ENCODE assay signal across 16 cellular contexts in the genomic region with DNA sequence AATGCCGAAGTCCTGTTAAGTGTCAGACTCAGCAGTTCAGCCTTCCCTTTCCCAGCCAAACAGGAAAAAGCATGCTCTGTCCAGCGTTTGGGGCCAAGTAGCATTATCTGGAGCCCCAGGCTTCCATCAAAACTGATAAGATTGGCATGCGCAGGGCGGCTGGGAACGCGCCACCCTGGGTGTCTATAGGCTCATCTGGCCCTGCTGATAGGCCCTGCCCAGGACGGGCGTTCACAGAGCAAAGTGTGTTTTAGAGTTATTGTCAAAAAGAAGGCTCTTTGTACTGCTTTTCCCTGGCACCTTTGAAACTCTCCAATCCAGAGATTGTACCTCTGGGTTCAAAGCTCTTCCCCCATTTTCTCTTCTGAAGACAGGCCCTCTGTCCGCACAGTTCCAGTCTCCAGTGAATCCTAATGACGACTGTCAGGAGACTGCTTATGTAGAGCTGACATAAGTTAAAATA. TPM values are rescaled to one million over a fixed set of nuclear protein-coding genes. Genes with fewer than 3 reads are reported as not detected.
A peak's percentile ranks its signal among the peaks of the same experiment; 100 is the strongest.
DNase-seq lines count a peak whose midpoint lies in the region; ATAC-seq, FAIRE-seq and TF ChIP-seq lines count a peak whose summit lies in the region.
"Had no signal": no experiment of that assay in that cellular context is flagged by ENCODE, and none has a peak within 500 bp of the region (broad histone marks: within the 10 kb centered on the region; RNA-seq: fewer than 3 reads in every experiment).

A gene with protein sequence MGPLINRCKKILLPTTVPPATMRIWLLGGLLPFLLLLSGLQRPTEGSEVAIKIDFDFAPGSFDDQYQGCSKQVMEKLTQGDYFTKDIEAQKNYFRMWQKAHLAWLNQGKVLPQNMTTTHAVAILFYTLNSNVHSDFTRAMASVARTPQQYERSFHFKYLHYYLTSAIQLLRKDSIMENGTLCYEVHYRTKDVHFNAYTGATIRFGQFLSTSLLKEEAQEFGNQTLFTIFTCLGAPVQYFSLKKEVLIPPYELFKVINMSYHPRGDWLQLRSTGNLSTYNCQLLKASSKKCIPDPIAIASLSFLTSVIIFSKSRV (minus strand): TSS at position 102 of the 463 bp plus-strand sequence. CDS start 413 bp downstream, outside the sequence.

- H3K9me3 ChIP-seq in PC-3 (ENCODE audit: low read length): no peaks in the 10 kb centered on the region
- no peaks in the 10 kb centered on the region for H3K9me3 ChIP-seq in endothelial cell of umbilical vein (replicated peaks; ENCODE audit: control insufficient read depth, insufficient read depth, low read length)
- H3K9me3 ChIP-seq in lower lobe of right lung: no peaks in the 10 kb centered on the region
- H3K9me3 ChIP-seq in suprapubic skin: no peaks in the 10 kb centered on the region
- H3K9me3 ChIP-seq: BLaER1 had no signal

- peak; percentile 67 for FAIRE-seq in endothelial cell of umbilical vein (lab: Jason Lieb, UNC)
- FAIRE-seq: GM19239, TTC549 had no signal

- H2AFZ ChIP-seq in PC-3 (ENCODE audit: low read length): no peak within 1 kb of the TSS
- peak within 1 kb of the TSS; percentile 75 for H2AFZ ChIP-seq in endothelial cell of umbilical vein (ENCODE audit: low read depth, low read length)

- 0 out of 2 replicates have a peak within 1 kb of the TSS, but pooled peaks have one; percentile 20 for H3K4me2 ChIP-seq in PC-3 (ENCODE audit: low read length)
- peak within 1 kb of the TSS; percentile 98 for H3K4me2 ChIP-seq in endothelial cell of umbilical vein (ENCODE audit: insufficient read depth, low read length)
- H3K4me2 ChIP-seq: BLaER1 had no signal

- TF ChIP-seq CTCF in PC-3 (conservative IDR thresholded peaks at IDR 0.05; ENCODE audit: low read depth, low read length): no peak
- TF ChIP-seq CTCF in endothelial cell of umbilical vein (IDR thresholded peaks at IDR 0.05; ENCODE audit: extremely low read depth in 1 of 2, insufficient read depth in 1 of 2, low read depth in 1 of 2, low read length in 2 of 2): no peak
- TF ChIP-seq CTCF in lower lobe of right lung (IDR thresholded peaks at IDR 0.05): no peak
- TF ChIP-seq CTCF in suprapubic skin (IDR thresholded peaks at IDR 0.05): no peak

- intact Hi-C loops in PC-3 (cut with micrococcal nuclease) (no loop called here), endothelial cell of umbilical vein (cut with micrococcal nuclease) (loop anchor here (1.0 kb wide), 2 partner anchors 8 to 69 kb away; a partner anchor contains a TSS), lower lobe of right lung (cut with DNase I) (no loop called here)

- ATAC-seq in PC-3 (no peak), lower lobe of right lung (peak in 1 of 2 donors; percentile 6), HG03045 (IDR thresholded peaks at IDR 0.05; ENCODE audit: unreplicated experiment) (no peak)
- no peak for ATAC-seq in natural killer cell treated with Interleukin-12 subunit alpha and Interleukin-12 subunit beta and Interleukin-15 and Interleukin-18, amount 100 ng/mL, for 72 hours

- H4K20me1 ChIP-seq in PC-3 (ENCODE audit: low read length): no peaks in the 10 kb centered on the region
- no peaks in the 10 kb centered on the region for H4K20me1 ChIP-seq in endothelial cell of umbilical vein (replicated peaks; ENCODE audit: control insufficient read depth, extremely low read depth, insufficient read depth, low read length)
- H4K20me1 ChIP-seq: BLaER1 had no signal

- H3K27ac Mint-ChIP-seq in natural killer cell treated with Interleukin-12 subunit alpha and Interleukin-12 subunit beta and Interleukin-15 and Interleukin-18, amount 100 ng/mL, for 72 hours: no peak within 1 kb of the TSS
- H3K27ac Mint-ChIP-seq: activated naive CD8-positive, alpha-beta T cell treated with anti-CD3 and anti-CD28 coated beads, Interleukin-2, amount 10 ng/mL, durations not matched to agents 7 days and 5 days; dendritic cell treated with granulocyte-macrophage colony-stimulating factor and Interleukin-4, amounts not matched to agents 40 ng/mL and 50 ng/mL, for 4 days had no signal

- no peaks in the 10 kb centered on the region for H3F3A ChIP-seq in PC-3 (ENCODE audit: low read length, unreplicated experiment)

- H3K79me2 ChIP-seq in PC-3 (ENCODE audit: low read length) (no peaks in the 10 kb centered on the region), endothelial cell of umbilical vein (ENCODE audit: control insufficient read depth, insufficient read depth, low read length) (peaks cover 18% of the 10 kb centered on the region)

- 63% methylated on average over 10 of the region's 10 CpGs for WGBS in suprapubic skin

- DNase-seq in PC-3 (no peak), endothelial cell of umbilical vein (ENCODE audit: low read depth, low spot score) (peak; percentile 96), lower lobe of right lung (peak; percentile 46), suprapubic skin (ENCODE audit: low spot score in 2 of 2) (no peak), retina (no peak), activated T-cell treated with anti-CD3 and anti-CD28 coated beads for 4 hours (no peak)
- no peak for DNase-seq in natural killer cell treated with Interleukin-12 subunit alpha and Interleukin-12 subunit beta and Interleukin-15 and Interleukin-18, amount 100 ng/mL, for 72 hours (ENCODE audit: low spot score)
- DNase-seq: activated naive CD8-positive, alpha-beta T cell treated with anti-CD3 and anti-CD28 coated beads, Interleukin-2, amount 10 ng/mL, durations not matched to agents 7 days and 5 days; NCI-H446 treated with DMSO at 0.1 percent for 48 hours had no signal

- no peaks in the 10 kb centered on the region for H3K36me3 Mint-ChIP-seq in natural killer cell treated with Interleukin-12 subunit alpha and Interleukin-12 subunit beta and Interleukin-15 and Interleukin-18, amount 100 ng/mL, for 72 hours

- no peak for TF ChIP-seq EP300 in suprapubic skin (IDR thresholded peaks at IDR 0.05)

- TF ChIP-seq POLR2A in endothelial cell of umbilical vein (IDR thresholded peaks at IDR 0.05; ENCODE audit: low read depth, low read length) (peak; percentile 64), suprapubic skin (IDR thresholded peaks at IDR 0.05) (no peak)

- peaks cover 17 to 19% of the 10 kb centered on the region in 2 donors for H3K27me3 Mint-ChIP-seq in natural killer cell treated with Interleukin-12 subunit alpha and Interleukin-12 subunit beta and Interleukin-15 and Interleukin-18, amount 100 ng/mL, for 72 hours
- H3K27me3 Mint-ChIP-seq: dendritic cell treated with granulocyte-macrophage colony-stimulating factor and Interleukin-4, amounts not matched to agents 40 ng/mL and 50 ng/mL, for 4 days had no signal

- H3K4me3 Mint-ChIP-seq in natural killer cell treated with Interleukin-12 subunit alpha and Interleukin-12 subunit beta and Interleukin-15 and Interleukin-18, amount 100 ng/mL, for 72 hours: no peak within 1 kb of the TSS
- H3K4me3 Mint-ChIP-seq: activated naive CD8-positive, alpha-beta T cell treated with anti-CD3 and anti-CD28 coated beads, Interleukin-2, amount 10 ng/mL, durations not matched to agents 7 days and 5 days; dendritic cell treated with granulocyte-macrophage colony-stimulating factor and Interleukin-4, amounts not matched to agents 40 ng/mL and 50 ng/mL, for 4 days had no signal

- H3K9me2 ChIP-seq in PC-3 (replicated peaks; ENCODE audit: low read length): no peaks in the 10 kb centered on the region

- peaks cover 3 to 5% of the 10 kb centered on the region in 2 donors for H3K4me1 Mint-ChIP-seq in natural killer cell treated with Interleukin-12 subunit alpha and Interleukin-12 subunit beta and Interleukin-15 and Interleukin-18, amount 100 ng/mL, for 72 hours (ENCODE audit: low read depth in 2 of 2)

- H3K4me3 ChIP-seq in PC-3 (ENCODE audit: low read length) (no peak within 1 kb of the TSS), endothelial cell of umbilical vein (replicated peaks in 1 of 3; ENCODE audit: insufficient read depth in 1 of 3, low read depth in 1 of 3, low read length in 3 of 3) (peak within 1 kb of the TSS; percentile 22 to 85 (median 49)), lower lobe of right lung (peak within 1 kb of the TSS; percentile 28), suprapubic skin (no peak within 1 kb of the TSS)
- H3K4me3 ChIP-seq: BLaER1 had no signal

- H3K4me1 ChIP-seq in PC-3 (ENCODE audit: insufficient read depth, low read length) (peaks cover 20% of the 10 kb centered on the region), endothelial cell of umbilical vein (ENCODE audit: control insufficient read depth, extremely low read depth, insufficient read depth, low read length) (peaks cover 54% of the 10 kb centered on the region), lower lobe of right lung (peaks cover 45% of the 10 kb centered on the region), suprapubic skin (peaks cover 43% of the 10 kb centered on the region)
- H3K4me1 ChIP-seq: BLaER1 had no signal

- no peaks in the 10 kb centered on the region for H3K9me3 Mint-ChIP-seq in natural killer cell treated with Interleukin-12 subunit alpha and Interleukin-12 subunit beta and Interleukin-15 and Interleukin-18, amount 100 ng/mL, for 72 hours
- H3K9me3 Mint-ChIP-seq: activated naive CD8-positive, alpha-beta T cell treated with anti-CD3 and anti-CD28 coated beads, Interleukin-2, amount 10 ng/mL, durations not matched to agents 7 days and 5 days; dendritic cell treated with granulocyte-macrophage colony-stimulating factor and Interleukin-4, amounts not matched to agents 40 ng/mL and 50 ng/mL, for 4 days had no signal

- BruUV-seq in PC-3 (replicated peaks; lab: Mats Ljungman, UMichigan) (no TSS peak), endothelial cell of umbilical vein (replicated peaks; lab: Mats Ljungman, UMichigan) (no TSS peak)

- dilution Hi-C loops in endothelial cell of umbilical vein (cut with MboI; ENCODE audit: extremely low pct_ligation_motif_present, low sequenced_read_pairs): no loop called here

- CTCF ChIA-PET in PC-3 (lab: Charles Lee) (no interaction called here), endothelial cell of umbilical vein (lab: Charles Lee) (interaction anchor here (0.7 to 3.4 kb wide), 6 partner anchors 10 to 378 kb away, joined by 3 to 17 read pairs (median 13); a partner anchor contains a TSS)

- H3K27me3 ChIP-seq in PC-3 (ENCODE audit: low read length) (no peaks in the 10 kb centered on the region), endothelial cell of umbilical vein (ENCODE audit: control insufficient read depth in 2 of 2, insufficient read depth in 2 of 2, low read length in 2 of 2) (no peaks in the 10 kb centered on the region), lower lobe of right lung (ENCODE audit: low read depth) (no peaks in the 10 kb centered on the region), suprapubic skin (no peaks in the 10 kb centered on the region)
- H3K27me3 ChIP-seq: BLaER1 had no signal

- POLR2A ChIA-PET in PC-3 (lab: Charles Lee; ENCODE audit: unreplicated experiment) (no interaction called here), endothelial cell of umbilical vein (lab: Charles Lee) (no interaction called here)

- H3K27ac ChIP-seq in PC-3 (ENCODE audit: low read length): no peak within 1 kb of the TSS
- H3K27ac ChIP-seq in endothelial cell of umbilical vein (ENCODE audit: insufficient read depth, low read depth, low read length): peak within 1 kb of the TSS; percentile 60
- peak within 1 kb of the TSS; percentile 33 for H3K27ac ChIP-seq in lower lobe of right lung
- H3K27ac ChIP-seq in suprapubic skin: peak within 1 kb of the TSS; percentile 45
- H3K27ac ChIP-seq: BLaER1 had no signal

- no peaks in the 10 kb centered on the region for H3K36me3 ChIP-seq in PC-3 (ENCODE audit: low read depth, low read length)
- H3K36me3 ChIP-seq in endothelial cell of umbilical vein (ENCODE audit: control insufficient read depth in 2 of 2, extremely low read depth in 1 of 2, insufficient read depth in 2 of 2, low read length in 2 of 2): peaks cover 0 to 6% of the 10 kb centered on the region in 2 experiments
- no peaks in the 10 kb centered on the region for H3K36me3 ChIP-seq in lower lobe of right lung
- no peaks in the 10 kb centered on the region for H3K36me3 ChIP-seq in suprapubic skin
- H3K36me3 ChIP-seq: BLaER1 had no signal

- H3K9ac ChIP-seq in PC-3 (ENCODE audit: low read length) (no peak within 1 kb of the TSS), endothelial cell of umbilical vein (replicated peaks; ENCODE audit: extremely low read depth, insufficient read depth, low read length) (peak within 1 kb of the TSS; percentile 86)
- H3K9ac ChIP-seq: BLaER1 had no signal

- H3K9me1 ChIP-seq in endothelial cell of umbilical vein (replicated peaks; ENCODE audit: control insufficient read depth, extremely low read depth, insufficient read depth, low read length): no peaks in the 10 kb centered on the region

RNA-seq across cellular contexts. Expression of the gene that starts here (rescaled TPM):
- not detected in 2 replicates for total RNA-seq in PC-3 (2014; rRNA removed)
- 7.8 and 12.5 TPM in 2 replicates for total RNA-seq in endothelial cell of umbilical vein
- polyA plus RNA-seq in endothelial cell of umbilical vein: 54.7 and 59.6 TPM in 2 replicates
- 40.7 and 47.9 TPM in 2 replicates for polyA plus RNA-seq in endothelial cell of umbilical vein (2011; cell fraction: cytosol; rRNA removed)
- 45.0 and 46.9 TPM in 2 replicates for polyA plus RNA-seq in endothelial cell of umbilical vein (2011; cell fraction: nucleus; rRNA removed)
- 24.8 and 41.3 TPM in 2 replicates for polyA plus RNA-seq in endothelial cell of umbilical vein (2012)
- polyA minus RNA-seq in endothelial cell of umbilical vein: 117 and 133 TPM in 2 replicates
- polyA minus RNA-seq in endothelial cell of umbilical vein (2011; cell fraction: cytosol; rRNA and poly(A)+ RNA removed): not detected
- 139 and 193 TPM in 2 replicates for polyA minus RNA-seq in endothelial cell of umbilical vein (2011; cell fraction: nucleus; rRNA and poly(A)+ RNA removed)
- 3.7 TPM for total RNA-seq in lower lobe of right lung
- total RNA-seq in suprapubic skin: 1 to 10 TPM in 1 of 4 donors, under 1 TPM in 2, not detected in 1; 0.17 to 1.3 (median 0.42) TPM
- not detected for total RNA-seq in natural killer cell treated with Interleukin-12 subunit alpha and Interleukin-12 subunit beta and Interleukin-15 and Interleukin-18, amount 100 ng/mL, for 72 hours
- total RNA-seq: activated naive CD8-positive, alpha-beta T cell treated with anti-CD3 and anti-CD28 coated beads, Interleukin-2, amount 10 ng/mL, durations not matched to agents 7 days and 5 days; Daoy; kidney epithelial cell had no signal

Comparison
In these comparisons a context has a peak if more than half of its experiments do, and no peak if none do; other contexts are left out.
1. DNase-seq: peak in endothelial cell of umbilical vein (single experiment) and lower lobe of right lung (single experiment); none in PC-3 (single experiment), suprapubic skin (0 of 2), retina (single experiment), activated T-cell treated with anti-CD3 and anti-CD28 coated beads for 4 hours (single experiment) and natural killer cell treated with Interleukin-12 subunit alpha and Interleukin-12 subunit beta and Interleukin-15 and Interleukin-18, amount 100 ng/mL, for 72 hours (single experiment).
2. H3K4me3 ChIP-seq: peak in endothelial cell of umbilical vein (3 of 3) and lower lobe of right lung (single experiment); none in PC-3 (single experiment) and suprapubic skin (single experiment).